In genomic region chr12:78799679-78800078, GRCh38 we compare ENCODE assay signal across 29 cellular contexts.
DNase-seq lines count a peak whose midpoint lies in the region; ATAC-seq, FAIRE-seq and TF ChIP-seq lines count a peak whose summit lies in the region.
"Had no signal": no experiment of that assay in that cellular context is flagged by ENCODE, and none has a peak within 500 bp of the region (broad histone marks: within the 10 kb centered on the region; RNA-seq: fewer than 3 reads in every experiment).

No MANE protein-coding gene starts in this region.

- DNase-seq in NCI-H1694 treated with DMSO at 0.1 percent for 48 hours (lab: John Stamatoyannopoulos, UW), result peak; percentile 1
- DNase-seq in NCI-H1694 (lab: John Stamatoyannopoulos, UW), result no peak
- no peak for DNase-seq in HTR-8/SVneo (ENCODE audit: insufficient read length, low spot score)
- peak; percentile 23 for DNase-seq in occipital lobe (lab: John Stamatoyannopoulos, UW)
- no peak for DNase-seq in activated CD4-positive, alpha-beta T cell treated with anti-CD3 and anti-CD28 coated beads, Interleukin-2, amount 10 ng/mL, durations not matched to agents 24 days and 14 days
- no peak for DNase-seq in spleen
- DNase-seq: activated CD4-positive, alpha-beta T cell treated with anti-CD3 and anti-CD28 coated beads, Interleukin-2, amount 50 U/mL, for 48 hours; activated T-cell treated with anti-CD3 and anti-CD28 coated beads, Interleukin-2, amount 50 U/mL, for 48 hours; CD4-positive, CD25-positive, alpha-beta regulatory T cell; colonic mucosa; effector CD4-positive, alpha-beta T cell; immature natural killer cell; NCI-H1092 treated with DMSO at 0.1 percent for 48 hours; NCI-H526; nephron progenitor cell; pancreas; right cardiac atrium; RPMI8226; stimulated activated CD4-positive, alpha-beta T cell treated with anti-CD3 and anti-CD28 coated beads, Interleukin-12 subunit alpha, Interleukin-12 subunit beta, amount 100 ng/mL, for 4 hours; stimulated activated CD4-positive, alpha-beta T cell treated with anti-CD3 and anti-CD28 coated beads, Interleukin-2, amount 100 ng/mL, for 48 hours; stomach; thyroid gland had no signal

- no peaks in the 10 kb centered on the region for H3K27me3 ChIP-seq in spleen (replicated peaks in 1 of 7)
- H3K27me3 ChIP-seq: ascending aorta, cardiac muscle cell, colonic mucosa, pancreas, stomach, thyroid gland, vagina had no signal

- H3K27ac ChIP-seq in VCaP, result peak overlapping the region; percentile 71
- no peak overlapping the region for H3K27ac ChIP-seq in spleen
- H3K27ac ChIP-seq: ascending aorta, cardiac muscle cell, colonic mucosa, pancreas, stomach, thyroid gland, vagina had no signal

- H3K27me3 Mint-ChIP-seq in activated CD4-positive, alpha-beta T cell treated with anti-CD3 and anti-CD28 coated beads, Interleukin-2, amount 10 ng/mL, durations not matched to agents 24 days and 14 days, result no peaks in the 10 kb centered on the region
- H3K27me3 Mint-ChIP-seq: CD4-positive, CD25-positive, alpha-beta regulatory T cell had no signal

- H3K4me1 Mint-ChIP-seq in activated CD4-positive, alpha-beta T cell treated with anti-CD3 and anti-CD28 coated beads, Interleukin-2, amount 10 ng/mL, durations not matched to agents 24 days and 14 days, result no peaks in the 10 kb centered on the region
- H3K4me1 Mint-ChIP-seq: CD4-positive, CD25-positive, alpha-beta regulatory T cell; immature natural killer cell; nephron progenitor cell had no signal

- peaks cover 4% of the 10 kb centered on the region for H3K9me3 Mint-ChIP-seq in activated CD4-positive, alpha-beta T cell treated with anti-CD3 and anti-CD28 coated beads, Interleukin-2, amount 10 ng/mL, durations not matched to agents 24 days and 14 days

- FAIRE-seq in HTR-8/SVneo (lab: Jason Lieb, UNC), result peak; percentile 4
- FAIRE-seq: GM19239, K562, pancreas had no signal

- no peak overlapping the region for H3K4me3 Mint-ChIP-seq in activated CD4-positive, alpha-beta T cell treated with anti-CD3 and anti-CD28 coated beads, Interleukin-2, amount 10 ng/mL, durations not matched to agents 24 days and 14 days
- H3K4me3 Mint-ChIP-seq: CD4-positive, CD25-positive, alpha-beta regulatory T cell; immature natural killer cell; nephron progenitor cell had no signal

- no peak for TF ChIP-seq CTCF in VCaP (conservative IDR thresholded peaks at IDR 0.05)
- no peak for TF ChIP-seq CTCF in spleen (IDR thresholded peaks at IDR 0.05 in 8 of 11, conservative IDR thresholded peaks at IDR 0.05 in 3 of 11)

- intact Hi-C loops in activated CD4-positive, alpha-beta T cell treated with anti-CD3 and anti-CD28 coated beads, Interleukin-2, amount 10 ng/mL, durations not matched to agents 24 days and 14 days (cut with micrococcal nuclease), result no loop called here
- intact Hi-C loops in spleen (cut with DNase I; ENCODE audit: low total_unique reads), result no loop called here

- no peaks in the 10 kb centered on the region for H3K36me3 ChIP-seq in spleen
- H3K36me3 ChIP-seq: ascending aorta, cardiac muscle cell, colonic mucosa, pancreas, stomach, thyroid gland, vagina had no signal

- no peak overlapping the region for H3K27ac Mint-ChIP-seq in activated CD4-positive, alpha-beta T cell treated with anti-CD3 and anti-CD28 coated beads, Interleukin-2, amount 10 ng/mL, durations not matched to agents 24 days and 14 days
- H3K27ac Mint-ChIP-seq: CD4-positive, CD25-positive, alpha-beta regulatory T cell; immature natural killer cell; nephron progenitor cell had no signal

- H3K4me1 ChIP-seq in spleen, result no peaks in the 10 kb centered on the region
- H3K4me1 ChIP-seq: ascending aorta, colonic mucosa, pancreas, stomach, thyroid gland, vagina had no signal

- peaks cover 0 to 30% (median 5%) of the 10 kb centered on the region in 8 donors for H3K9me3 ChIP-seq in spleen
- H3K9me3 ChIP-seq: ascending aorta, colonic mucosa, pancreas, thyroid gland, vagina had no signal

- 70 to 82% (median 80%) methylated on average over 2 of the region's 2 CpGs for WGBS in spleen, 5 donors

- H3K4me3 ChIP-seq in spleen, result no peak overlapping the region
- H3K4me3 ChIP-seq: ascending aorta, cardiac muscle cell, colonic mucosa, K562, pancreas, stomach, thyroid gland, vagina had no signal

- no peaks in the 10 kb centered on the region for H3K36me3 Mint-ChIP-seq in activated CD4-positive, alpha-beta T cell treated with anti-CD3 and anti-CD28 coated beads, Interleukin-2, amount 10 ng/mL, durations not matched to agents 24 days and 14 days (ENCODE audit: low read depth)
- H3K36me3 Mint-ChIP-seq: CD4-positive, CD25-positive, alpha-beta regulatory T cell; immature natural killer cell had no signal

- ATAC-seq in GM21447 (IDR thresholded peaks at IDR 0.05; ENCODE audit: unreplicated experiment), result no peak
- ATAC-seq: K562, pancreas, right cardiac atrium had no signal

- no peak for TF ChIP-seq POLR2A in spleen (IDR thresholded peaks at IDR 0.05)

Comparison
In these comparisons a context has a peak if more than half of its experiments do, and no peak if none do; other contexts are left out.
1. DNase-seq: peak in NCI-H1694 treated with DMSO at 0.1 percent for 48 hours (single experiment) and occipital lobe (single experiment); none in NCI-H1694 (single experiment), HTR-8/SVneo (single experiment), activated CD4-positive, alpha-beta T cell treated with anti-CD3 and anti-CD28 coated beads, Interleukin-2, amount 10 ng/mL, durations not matched to agents 24 days and 14 days (single experiment) and spleen (single experiment).